Comparison of ENCODE assay signal across 1 cellular context in genomic region chr17:82774456-82774855, GRCh38.
A peak's percentile ranks its signal among the peaks of the same experiment; 100 is the strongest.
TF ChIP-seq lines count a peak whose summit lies in the region.

No MANE protein-coding gene starts in this region.

TF ChIP-seq in HepG2, 621 proteins besides CTCF, POLR2A, EP300 and RAD21:
- peak; percentile 35; the same call in 1 of the 2 replicates for TF ChIP-seq CSRNP1 (CRISPR knock-in tag; IDR thresholded peaks at IDR 0.05)
TF ChIP-seq in HepG2: peak in this region for 1; not testable (repeated sequence) for 620.
